ENCODE assay signal across 12 cellular contexts in genomic region chr20:22805219-22805618, GRCh38.
DNase-seq lines count a peak whose midpoint lies in the region; ATAC-seq and TF ChIP-seq lines count a peak whose summit lies in the region.
"Had no signal": no experiment of that assay in that cellular context is flagged by ENCODE, and none has a peak within 500 bp of the region (broad histone marks: within the 10 kb centered on the region; RNA-seq: fewer than 3 reads in every experiment).

No MANE protein-coding gene starts in this region.

- H3K9ac ChIP-seq in liver (ENCODE audit: low read depth in 1 of 2, low read length in 2 of 2) = no peak overlapping the region

- DNase-seq in AG10803 (ENCODE audit: low read depth) (peak; percentile 67), NCI-H226 (peak; percentile 76), epidermal melanocyte (ENCODE audit: insufficient read length, low spot score) (peak; percentile 34), COLO829 (ENCODE audit: low spot score) (no peak), NCI-H187 treated with DMSO at 0.1 percent for 48 hours (lab: John Stamatoyannopoulos, UW) (no peak)
- DNase-seq: CD8-positive, alpha-beta memory T cell; Kasumi-1; midbrain had no signal

- H3K4me1 ChIP-seq in liver (ENCODE audit: control insufficient read depth in 4 of 4, insufficient read depth in 4 of 4, low read length in 3 of 4) = peaks cover 0 to 1% (median 0%) of the 10 kb centered on the region in 4 donors

- peaks cover 0 to 3% (median under 1%) of the 10 kb centered on the region in 4 donors for H3K27me3 ChIP-seq in liver (ENCODE audit: control insufficient read depth in 4 of 4, insufficient read depth in 4 of 4, low read length in 3 of 4)

- no peak overlapping the region for H3K27ac ChIP-seq in liver (ENCODE audit: low read depth in 1 of 2, low read length in 2 of 2)

- no peaks in the 10 kb centered on the region for H3K9me3 ChIP-seq in liver (ENCODE audit: control insufficient read depth in 4 of 4, low read length in 3 of 4)

- TF ChIP-seq CTCF in AG10803 (conservative IDR thresholded peaks at IDR 0.05; ENCODE audit: low read length) (no peak), liver (IDR thresholded peaks at IDR 0.05; ENCODE audit: low read depth, low read length, missing input control) (no peak)

- ATAC-seq in HG02623 (IDR thresholded peaks at IDR 0.05; ENCODE audit: unreplicated experiment) (no peak), HG03457 (IDR thresholded peaks at IDR 0.05; ENCODE audit: unreplicated experiment) (no peak)
- ATAC-seq: Panc1 had no signal

- no peaks in the 10 kb centered on the region for H3K36me3 ChIP-seq in liver (ENCODE audit: control insufficient read depth in 4 of 4, insufficient read depth in 3 of 4, low read depth in 1 of 4, low read length in 3 of 4)

- no peak overlapping the region for H3K4me3 ChIP-seq in AG10803 (ENCODE audit: low read length)
- H3K4me3 ChIP-seq in liver (ENCODE audit: low read depth in 1 of 3, low read length in 3 of 3) = no peak overlapping the region

- no peak for TF ChIP-seq RAD21 in liver (IDR thresholded peaks at IDR 0.05)

- 64% methylated on average over 4 of the region's 4 CpGs for whole genome bisulfite sequencing in liver

TF ChIP-seq in liver, 16 proteins besides CTCF, POLR2A, EP300 and RAD21:
- no peak for TF ChIP-seq HNF4G (IDR thresholded peaks at IDR 0.05)
- TF ChIP-seq YY1 (IDR thresholded peaks at IDR 0.05) = no peak
- TF ChIP-seq EGR1 (IDR thresholded peaks at IDR 0.05; ENCODE audit: low read depth in 2 of 2) = no peak
- no peak for TF ChIP-seq FOXA1 (IDR thresholded peaks at IDR 0.05)
- TF ChIP-seq TAF1 (conservative IDR thresholded peaks at IDR 0.05) = no peak
- no peak for TF ChIP-seq HNF4A (conservative IDR thresholded peaks at IDR 0.05)
- TF ChIP-seq, protein P1, sequence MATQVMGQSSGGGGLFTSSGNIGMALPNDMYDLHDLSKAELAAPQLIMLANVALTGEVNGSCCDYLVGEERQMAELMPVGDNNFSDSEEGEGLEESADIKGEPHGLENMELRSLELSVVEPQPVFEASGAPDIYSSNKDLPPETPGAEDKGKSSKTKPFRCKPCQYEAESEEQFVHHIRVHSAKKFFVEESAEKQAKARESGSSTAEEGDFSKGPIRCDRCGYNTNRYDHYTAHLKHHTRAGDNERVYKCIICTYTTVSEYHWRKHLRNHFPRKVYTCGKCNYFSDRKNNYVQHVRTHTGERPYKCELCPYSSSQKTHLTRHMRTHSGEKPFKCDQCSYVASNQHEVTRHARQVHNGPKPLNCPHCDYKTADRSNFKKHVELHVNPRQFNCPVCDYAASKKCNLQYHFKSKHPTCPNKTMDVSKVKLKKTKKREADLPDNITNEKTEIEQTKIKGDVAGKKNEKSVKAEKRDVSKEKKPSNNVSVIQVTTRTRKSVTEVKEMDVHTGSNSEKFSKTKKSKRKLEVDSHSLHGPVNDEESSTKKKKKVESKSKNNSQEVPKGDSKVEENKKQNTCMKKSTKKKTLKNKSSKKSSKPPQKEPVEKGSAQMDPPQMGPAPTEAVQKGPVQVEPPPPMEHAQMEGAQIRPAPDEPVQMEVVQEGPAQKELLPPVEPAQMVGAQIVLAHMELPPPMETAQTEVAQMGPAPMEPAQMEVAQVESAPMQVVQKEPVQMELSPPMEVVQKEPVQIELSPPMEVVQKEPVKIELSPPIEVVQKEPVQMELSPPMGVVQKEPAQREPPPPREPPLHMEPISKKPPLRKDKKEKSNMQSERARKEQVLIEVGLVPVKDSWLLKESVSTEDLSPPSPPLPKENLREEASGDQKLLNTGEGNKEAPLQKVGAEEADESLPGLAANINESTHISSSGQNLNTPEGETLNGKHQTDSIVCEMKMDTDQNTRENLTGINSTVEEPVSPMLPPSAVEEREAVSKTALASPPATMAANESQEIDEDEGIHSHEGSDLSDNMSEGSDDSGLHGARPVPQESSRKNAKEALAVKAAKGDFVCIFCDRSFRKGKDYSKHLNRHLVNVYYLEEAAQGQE (IDR thresholded peaks at IDR 0.05) = peak; percentile 97
- TF ChIP-seq ATF3 (IDR thresholded peaks at IDR 0.05) = no peak
- peak in 1 of 2 donors; percentile 19 for TF ChIP-seq RXRA (IDR thresholded peaks at IDR 0.05)
- no peak for TF ChIP-seq MAX (IDR thresholded peaks at IDR 0.05)
- TF ChIP-seq JUND (IDR thresholded peaks at IDR 0.05) = no peak

Comparison
In these comparisons a context has a peak if more than half of its experiments do, and no peak if none do; other contexts are left out.
1. DNase-seq: peak in AG10803 (single experiment), NCI-H226 (single experiment) and epidermal melanocyte (single experiment); none in COLO829 (single experiment) and NCI-H187 treated with DMSO at 0.1 percent for 48 hours (single experiment).